Comparison of ENCODE assay signal across 8 cellular contexts in genomic region chr1:67431156-67431765, GRCh38. TPM values are rescaled to one million over a fixed set of nuclear protein-coding genes. Genes with fewer than 3 reads are reported as not detected.
DNase-seq lines count a peak whose midpoint lies in the region; ATAC-seq, FAIRE-seq and TF ChIP-seq lines count a peak whose summit lies in the region.

No MANE protein-coding gene starts in this region.

- DNase-seq in NCI-H2029 treated with DMSO at 0.1 percent for 48 hours (lab: John Stamatoyannopoulos, UW) = peak; percentile 81
- no peak for DNase-seq in NCI-H2029 (lab: John Stamatoyannopoulos, UW)
- no peak for DNase-seq in activated B cell treated with CpG ODN at 0.5 μM for 24 hours
- DNase-seq in urothelium cell line (ENCODE audit: low spot score) = no peak

- H3K27ac Mint-ChIP-seq in activated B cell treated with CpG ODN at 0.5 μM for 24 hours = peak overlapping the region; percentile 99
- peak overlapping the region; percentile 96 for H3K27ac Mint-ChIP-seq in stimulated activated memory B cell treated with anti-CD40 and anti-IgM and Interleukin-4, amounts not matched to agents 10 μg/mL and 1 μg/mL and 100 μg/mL, for 72 hours

- H3K27me3 Mint-ChIP-seq in activated B cell treated with CpG ODN at 0.5 μM for 24 hours = no peaks in the 10 kb centered on the region
- no peaks in the 10 kb centered on the region for H3K27me3 Mint-ChIP-seq in stimulated activated memory B cell treated with anti-CD40 and anti-IgM and Interleukin-4, amounts not matched to agents 10 μg/mL and 1 μg/mL and 100 μg/mL, for 72 hours

- ATAC-seq in activated B cell treated with CpG ODN at 0.5 μM for 24 hours (ENCODE audit: low read depth) = no peak
- ATAC-seq in stimulated activated memory B cell treated with anti-CD40 and anti-IgM and Interleukin-4, amounts not matched to agents 10 μg/mL and 1 μg/mL and 100 μg/mL, for 72 hours = no peak
- no peak for ATAC-seq in HG03139 (IDR thresholded peaks at IDR 0.05; ENCODE audit: unreplicated experiment)
- ATAC-seq in HG03045 (IDR thresholded peaks at IDR 0.05; ENCODE audit: unreplicated experiment) = no peak

- peak overlapping the region; percentile 98 for H3K4me3 Mint-ChIP-seq in activated B cell treated with CpG ODN at 0.5 μM for 24 hours
- H3K4me3 Mint-ChIP-seq in stimulated activated memory B cell treated with anti-CD40 and anti-IgM and Interleukin-4, amounts not matched to agents 10 μg/mL and 1 μg/mL and 100 μg/mL, for 72 hours = peak overlapping the region; percentile 87

- peaks cover 54% of the 10 kb centered on the region for H3K4me1 Mint-ChIP-seq in activated B cell treated with CpG ODN at 0.5 μM for 24 hours
- H3K4me1 Mint-ChIP-seq in stimulated activated memory B cell treated with anti-CD40 and anti-IgM and Interleukin-4, amounts not matched to agents 10 μg/mL and 1 μg/mL and 100 μg/mL, for 72 hours = peaks cover 53% of the 10 kb centered on the region

- TF ChIP-seq CTCF in activated B cell treated with CpG ODN at 0.5 μM for 24 hours (IDR thresholded peaks at IDR 0.05) = no peak

- CTCF ChIA-PET in activated B cell treated with CpG ODN at 0.5 μM for 24 hours (lab: Charles Lee) = interaction anchor here (1.5 to 2.2 kb wide), 2 partner anchors 69 to 197 kb away, joined by 4 to 9 read pairs; no protein-coding TSS in a partner anchor

- POLR2A ChIA-PET in activated B cell treated with CpG ODN at 0.5 μM for 24 hours (lab: Charles Lee) = interaction anchor here (0.5 to 4.5 kb wide), 10 partner anchors 10 to 501 kb away, joined by 3 to 39 read pairs (median 5); partner anchors contain the start of gene GADD45A

- peak overlapping the region; percentile 98 for H3K4me3 ChIP-seq in iPS-11a (ENCODE audit: low read depth, low read length)

- H3K36me3 Mint-ChIP-seq in activated B cell treated with CpG ODN at 0.5 μM for 24 hours (ENCODE audit: low read depth) = peaks cover 43% of the 10 kb centered on the region
- peaks cover 21% of the 10 kb centered on the region for H3K36me3 Mint-ChIP-seq in stimulated activated memory B cell treated with anti-CD40 and anti-IgM and Interleukin-4, amounts not matched to agents 10 μg/mL and 1 μg/mL and 100 μg/mL, for 72 hours

- no peaks in the 10 kb centered on the region for H3K9me3 Mint-ChIP-seq in activated B cell treated with CpG ODN at 0.5 μM for 24 hours
- H3K9me3 Mint-ChIP-seq in stimulated activated memory B cell treated with anti-CD40 and anti-IgM and Interleukin-4, amounts not matched to agents 10 μg/mL and 1 μg/mL and 100 μg/mL, for 72 hours = no peaks in the 10 kb centered on the region

- intact Hi-C loops in activated B cell treated with CpG ODN at 0.5 μM for 24 hours (cut with micrococcal nuclease) = loop anchor here (1.0 to 10.0 kb wide), 4 partner anchors 58 to 1056 kb away; no protein-coding TSS in a partner anchor

- FAIRE-seq in urothelium cell line (lab: Jason Lieb, UNC) = no peak

RNA-seq across cellular contexts. Expression of gene SERBP1, which starts 1.1 kb away (rescaled TPM):
- total RNA-seq in activated B cell treated with CpG ODN at 0.5 μM for 24 hours = 222 and 232 TPM in 2 replicates
